ENCODE assay signal across 8 cellular contexts in genomic region chr12:104288635-104289258, GRCh38. TPM values are rescaled to one million over a fixed set of nuclear protein-coding genes. Genes with fewer than 3 reads are reported as not detected.
DNase-seq lines count a peak whose midpoint lies in the region; ATAC-seq and TF ChIP-seq lines count a peak whose summit lies in the region.

No MANE protein-coding gene starts in this region.

- H3K27me3 ChIP-seq in PC-3 (ENCODE audit: low read length), result no peaks in the 10 kb centered on the region
- H3K27me3 ChIP-seq in muscle layer of colon (ENCODE audit: control insufficient read depth in 1 of 2, insufficient read depth in 2 of 2, low read length in 2 of 2), result no peaks in the 10 kb centered on the region

- H3K27ac Mint-ChIP-seq in activated T-cell treated with anti-CD3 and anti-CD28 coated beads, Interleukin-2, amount 50 U/mL, for 24 hours, result peak overlapping the region; percentile 100

- H3K9me2 ChIP-seq in PC-3 (replicated peaks; ENCODE audit: low read length), result no peaks in the 10 kb centered on the region

- peak overlapping the region; percentile 93 for H3K4me3 ChIP-seq in Jurkat, Clone E6-1 (ENCODE audit: low read length)
- H3K4me3 ChIP-seq in PC-3 (ENCODE audit: low read length) (peak overlapping the region; percentile 88), muscle layer of colon (ENCODE audit: low read depth in 1 of 2, low read length in 2 of 2) (peak overlapping the region; percentile 72 to 81)

- H3K9ac ChIP-seq in PC-3 (ENCODE audit: low read length), result peak overlapping the region; percentile 93
- H3K9ac ChIP-seq in muscle layer of colon (ENCODE audit: low read length), result peak overlapping the region; percentile 80

- peak; percentile 55 for ATAC-seq in GM21576 (IDR thresholded peaks at IDR 0.05; ENCODE audit: unreplicated experiment)
- peak; percentile 36 for ATAC-seq in PC-3
- ATAC-seq in esophagus mucosa, result peak; percentile 68

- BruUV-seq in PC-3 (replicated peaks; lab: Mats Ljungman, UMichigan), result no TSS peak

- no peaks in the 10 kb centered on the region for H3K9me3 ChIP-seq in PC-3 (ENCODE audit: low read length)
- no peaks in the 10 kb centered on the region for H3K9me3 ChIP-seq in muscle layer of colon (ENCODE audit: low read length)

- 0 out of 2 replicates have a peak, but pooled peaks have one; percentile 14 for TF ChIP-seq CTCF in PC-3 (conservative IDR thresholded peaks at IDR 0.05; ENCODE audit: low read depth, low read length)

- peak overlapping the region; percentile 98 for H3K4me3 Mint-ChIP-seq in activated T-cell treated with anti-CD3 and anti-CD28 coated beads, Interleukin-2, amount 50 U/mL, for 24 hours

- peaks cover 23% of the 10 kb centered on the region for H3F3A ChIP-seq in PC-3 (ENCODE audit: low read length, unreplicated experiment)

- H3K36me3 Mint-ChIP-seq in activated T-cell treated with anti-CD3 and anti-CD28 coated beads, Interleukin-2, amount 50 U/mL, for 24 hours (ENCODE audit: low read depth), result peaks cover 66% of the 10 kb centered on the region

- H3K4me1 ChIP-seq in PC-3 (ENCODE audit: insufficient read depth, low read length), result peaks cover 54% of the 10 kb centered on the region
- H3K4me1 ChIP-seq in muscle layer of colon (ENCODE audit: insufficient read depth, low read length), result peaks cover 24% of the 10 kb centered on the region

- POLR2A ChIA-PET in PC-3 (lab: Charles Lee; ENCODE audit: unreplicated experiment), result interaction anchor here (0.6 to 1.5 kb wide), 3 partner anchors 11 to 118 kb away, joined by 5 to 9 read pairs (median 5); no protein-coding TSS in a partner anchor

- DNase-seq in DMS 273 (lab: John Stamatoyannopoulos, UW; ENCODE audit: unreplicated experiment) (peak; percentile 90), PC-3 (peak; percentile 96)
- peak; percentile 93 for DNase-seq in Jurkat, Clone E6-1 (ENCODE audit: low read depth, low spot score)
- DNase-seq in activated T-cell treated with anti-CD3 and anti-CD28 coated beads, Interleukin-2, amount 50 U/mL, for 24 hours, result peak; percentile 88
- DNase-seq in stimulated activated CD8-positive, alpha-beta memory T cell treated with anti-CD3 and anti-CD28 coated beads, Interleukin-7, amount 100 ng/mL, for 4 hours (ENCODE audit: low read depth in 2 of 2), result peak; percentile 78 to 81

- CTCF ChIA-PET in PC-3 (lab: Charles Lee), result interaction anchor here (1.2 kb wide), 1 partner anchor 13 kb away, joined by 3 read pairs; no protein-coding TSS in a partner anchor

- H3K9me3 Mint-ChIP-seq in activated T-cell treated with anti-CD3 and anti-CD28 coated beads, Interleukin-2, amount 50 U/mL, for 24 hours, result no peaks in the 10 kb centered on the region

- H4K20me1 ChIP-seq in PC-3 (ENCODE audit: low read length), result peaks cover 51% of the 10 kb centered on the region

- peak overlapping the region; percentile 82 for H3K4me2 ChIP-seq in PC-3 (ENCODE audit: low read length)

- H3K27ac ChIP-seq in PC-3 (ENCODE audit: low read length) (peak overlapping the region; percentile 98), muscle layer of colon (ENCODE audit: low read depth, low read length) (peak overlapping the region; percentile 85)

- intact Hi-C loops in PC-3 (cut with micrococcal nuclease), result loop anchor here (5.0 to 10.0 kb wide), 3 partner anchors 86 to 334 kb away; partner anchors contain the start of gene NFYB

- H3K36me3 ChIP-seq in PC-3 (ENCODE audit: low read depth, low read length) (peaks cover 45% of the 10 kb centered on the region), muscle layer of colon (ENCODE audit: insufficient read depth, low read length) (peaks cover 11% of the 10 kb centered on the region)

- peaks cover 72% of the 10 kb centered on the region for H3K79me2 ChIP-seq in PC-3 (ENCODE audit: low read length)

- no peaks in the 10 kb centered on the region for H3K27me3 Mint-ChIP-seq in activated T-cell treated with anti-CD3 and anti-CD28 coated beads, Interleukin-2, amount 50 U/mL, for 24 hours

- H2AFZ ChIP-seq in PC-3 (ENCODE audit: low read length), result no peak overlapping the region

- peaks cover 32% of the 10 kb centered on the region for H3K4me1 Mint-ChIP-seq in activated T-cell treated with anti-CD3 and anti-CD28 coated beads, Interleukin-2, amount 50 U/mL, for 24 hours (ENCODE audit: low read depth)

RNA-seq across cellular contexts. Expression of gene EID3, which starts 14.8 kb away (rescaled TPM):
- not detected for polyA plus RNA-seq in Jurkat, Clone E6-1 (2012; ENCODE audit: insufficient read depth, insufficient read length)
- 9.8 and 12.0 TPM in 2 replicates for total RNA-seq in PC-3 (2014; rRNA removed)
- 0.76 TPM for total RNA-seq in esophagus mucosa

Comparison
In these comparisons a context has a peak if more than half of its experiments do, and no peak if none do; other contexts are left out.
1. Peak in every context shown above with its lines: DNase-seq, ATAC-seq, H3K4me3 ChIP-seq and H3K27ac ChIP-seq.